Comparison of ENCODE assay signal across 1 cellular context in the genomic region with DNA sequence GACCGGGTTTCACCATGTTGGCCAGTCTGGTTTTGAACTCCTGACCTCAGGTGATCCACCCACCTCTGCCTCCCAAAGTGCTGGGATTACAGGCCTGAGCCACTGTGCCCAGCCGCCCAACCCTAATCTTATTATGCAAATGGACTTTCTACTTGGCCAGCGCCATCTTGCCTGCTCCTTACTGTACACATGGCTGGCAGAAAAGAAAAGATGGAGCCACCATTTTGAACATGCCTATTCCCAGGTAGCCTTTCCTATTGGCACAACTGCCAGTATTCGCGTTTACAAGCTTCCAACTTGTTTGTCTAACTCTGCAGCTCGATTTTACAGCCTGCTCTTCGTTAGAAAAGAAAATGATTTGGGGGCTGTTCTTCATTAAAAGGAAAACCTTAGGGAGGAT.
TF ChIP-seq lines count a peak whose summit lies in the region.

No MANE protein-coding gene starts in this region.

TF ChIP-seq in K562, 482 proteins besides CTCF, POLR2A, EP300 and RAD21 (continued from another document):
- TF ChIP-seq, protein P1, sequence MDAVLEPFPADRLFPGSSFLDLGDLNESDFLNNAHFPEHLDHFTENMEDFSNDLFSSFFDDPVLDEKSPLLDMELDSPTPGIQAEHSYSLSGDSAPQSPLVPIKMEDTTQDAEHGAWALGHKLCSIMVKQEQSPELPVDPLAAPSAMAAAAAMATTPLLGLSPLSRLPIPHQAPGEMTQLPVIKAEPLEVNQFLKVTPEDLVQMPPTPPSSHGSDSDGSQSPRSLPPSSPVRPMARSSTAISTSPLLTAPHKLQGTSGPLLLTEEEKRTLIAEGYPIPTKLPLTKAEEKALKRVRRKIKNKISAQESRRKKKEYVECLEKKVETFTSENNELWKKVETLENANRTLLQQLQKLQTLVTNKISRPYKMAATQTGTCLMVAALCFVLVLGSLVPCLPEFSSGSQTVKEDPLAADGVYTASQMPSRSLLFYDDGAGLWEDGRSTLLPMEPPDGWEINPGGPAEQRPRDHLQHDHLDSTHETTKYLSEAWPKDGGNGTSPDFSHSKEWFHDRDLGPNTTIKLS (IDR thresholded peaks at IDR 0.05; ENCODE audit: borderline replicate concordance, low read depth): peak; percentile 59; the same call in 1 of the 2 replicates
- no peak for TF ChIP-seq TEAD4 (IDR thresholded peaks at IDR 0.05; ENCODE audit: low read length)
- no peak for TF ChIP-seq TEAD4 (CRISPR knock-in tag; IDR thresholded peaks at IDR 0.05; ENCODE audit: borderline replicate concordance)
- TF ChIP-seq NCOA4 (IDR thresholded peaks at IDR 0.05; ENCODE audit: partially characterized antibody): no peak
- peak; percentile 50; the same call in 1 of the 2 replicates for TF ChIP-seq EP400 (IDR thresholded peaks at IDR 0.05)
- TF ChIP-seq MYC (IDR thresholded peaks at IDR 0.05; ENCODE audit: low read depth, low read length): peak; percentile 46; the same call in 1 of the 2 replicates
- no peak for TF ChIP-seq MYC (CRISPR knock-in tag; IDR thresholded peaks at IDR 0.05; ENCODE audit: borderline replicate concordance, low read depth)
- TF ChIP-seq, protein P2, sequence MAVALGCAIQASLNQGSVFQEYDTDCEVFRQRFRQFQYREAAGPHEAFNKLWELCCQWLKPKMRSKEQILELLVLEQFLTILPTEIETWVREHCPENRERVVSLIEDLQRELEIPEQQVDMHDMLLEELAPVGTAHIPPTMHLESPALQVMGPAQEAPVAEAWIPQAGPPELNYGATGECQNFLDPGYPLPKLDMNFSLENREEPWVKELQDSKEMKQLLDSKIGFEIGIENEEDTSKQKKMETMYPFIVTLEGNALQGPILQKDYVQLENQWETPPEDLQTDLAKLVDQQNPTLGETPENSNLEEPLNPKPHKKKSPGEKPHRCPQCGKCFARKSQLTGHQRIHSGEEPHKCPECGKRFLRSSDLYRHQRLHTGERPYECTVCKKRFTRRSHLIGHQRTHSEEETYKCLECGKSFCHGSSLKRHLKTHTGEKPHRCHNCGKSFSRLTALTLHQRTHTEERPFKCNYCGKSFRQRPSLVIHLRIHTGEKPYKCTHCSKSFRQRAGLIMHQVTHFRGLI (CRISPR knock-in tag; IDR thresholded peaks at IDR 0.05): no peak
- TF ChIP-seq EHMT2 (IDR thresholded peaks at IDR 0.05): peak; percentile 40; the same call in 1 of the 2 replicates
- no peak for TF ChIP-seq POLR2AphosphoS2 (IDR thresholded peaks at IDR 0.05; ENCODE audit: low read length)
- TF ChIP-seq, protein P3, sequence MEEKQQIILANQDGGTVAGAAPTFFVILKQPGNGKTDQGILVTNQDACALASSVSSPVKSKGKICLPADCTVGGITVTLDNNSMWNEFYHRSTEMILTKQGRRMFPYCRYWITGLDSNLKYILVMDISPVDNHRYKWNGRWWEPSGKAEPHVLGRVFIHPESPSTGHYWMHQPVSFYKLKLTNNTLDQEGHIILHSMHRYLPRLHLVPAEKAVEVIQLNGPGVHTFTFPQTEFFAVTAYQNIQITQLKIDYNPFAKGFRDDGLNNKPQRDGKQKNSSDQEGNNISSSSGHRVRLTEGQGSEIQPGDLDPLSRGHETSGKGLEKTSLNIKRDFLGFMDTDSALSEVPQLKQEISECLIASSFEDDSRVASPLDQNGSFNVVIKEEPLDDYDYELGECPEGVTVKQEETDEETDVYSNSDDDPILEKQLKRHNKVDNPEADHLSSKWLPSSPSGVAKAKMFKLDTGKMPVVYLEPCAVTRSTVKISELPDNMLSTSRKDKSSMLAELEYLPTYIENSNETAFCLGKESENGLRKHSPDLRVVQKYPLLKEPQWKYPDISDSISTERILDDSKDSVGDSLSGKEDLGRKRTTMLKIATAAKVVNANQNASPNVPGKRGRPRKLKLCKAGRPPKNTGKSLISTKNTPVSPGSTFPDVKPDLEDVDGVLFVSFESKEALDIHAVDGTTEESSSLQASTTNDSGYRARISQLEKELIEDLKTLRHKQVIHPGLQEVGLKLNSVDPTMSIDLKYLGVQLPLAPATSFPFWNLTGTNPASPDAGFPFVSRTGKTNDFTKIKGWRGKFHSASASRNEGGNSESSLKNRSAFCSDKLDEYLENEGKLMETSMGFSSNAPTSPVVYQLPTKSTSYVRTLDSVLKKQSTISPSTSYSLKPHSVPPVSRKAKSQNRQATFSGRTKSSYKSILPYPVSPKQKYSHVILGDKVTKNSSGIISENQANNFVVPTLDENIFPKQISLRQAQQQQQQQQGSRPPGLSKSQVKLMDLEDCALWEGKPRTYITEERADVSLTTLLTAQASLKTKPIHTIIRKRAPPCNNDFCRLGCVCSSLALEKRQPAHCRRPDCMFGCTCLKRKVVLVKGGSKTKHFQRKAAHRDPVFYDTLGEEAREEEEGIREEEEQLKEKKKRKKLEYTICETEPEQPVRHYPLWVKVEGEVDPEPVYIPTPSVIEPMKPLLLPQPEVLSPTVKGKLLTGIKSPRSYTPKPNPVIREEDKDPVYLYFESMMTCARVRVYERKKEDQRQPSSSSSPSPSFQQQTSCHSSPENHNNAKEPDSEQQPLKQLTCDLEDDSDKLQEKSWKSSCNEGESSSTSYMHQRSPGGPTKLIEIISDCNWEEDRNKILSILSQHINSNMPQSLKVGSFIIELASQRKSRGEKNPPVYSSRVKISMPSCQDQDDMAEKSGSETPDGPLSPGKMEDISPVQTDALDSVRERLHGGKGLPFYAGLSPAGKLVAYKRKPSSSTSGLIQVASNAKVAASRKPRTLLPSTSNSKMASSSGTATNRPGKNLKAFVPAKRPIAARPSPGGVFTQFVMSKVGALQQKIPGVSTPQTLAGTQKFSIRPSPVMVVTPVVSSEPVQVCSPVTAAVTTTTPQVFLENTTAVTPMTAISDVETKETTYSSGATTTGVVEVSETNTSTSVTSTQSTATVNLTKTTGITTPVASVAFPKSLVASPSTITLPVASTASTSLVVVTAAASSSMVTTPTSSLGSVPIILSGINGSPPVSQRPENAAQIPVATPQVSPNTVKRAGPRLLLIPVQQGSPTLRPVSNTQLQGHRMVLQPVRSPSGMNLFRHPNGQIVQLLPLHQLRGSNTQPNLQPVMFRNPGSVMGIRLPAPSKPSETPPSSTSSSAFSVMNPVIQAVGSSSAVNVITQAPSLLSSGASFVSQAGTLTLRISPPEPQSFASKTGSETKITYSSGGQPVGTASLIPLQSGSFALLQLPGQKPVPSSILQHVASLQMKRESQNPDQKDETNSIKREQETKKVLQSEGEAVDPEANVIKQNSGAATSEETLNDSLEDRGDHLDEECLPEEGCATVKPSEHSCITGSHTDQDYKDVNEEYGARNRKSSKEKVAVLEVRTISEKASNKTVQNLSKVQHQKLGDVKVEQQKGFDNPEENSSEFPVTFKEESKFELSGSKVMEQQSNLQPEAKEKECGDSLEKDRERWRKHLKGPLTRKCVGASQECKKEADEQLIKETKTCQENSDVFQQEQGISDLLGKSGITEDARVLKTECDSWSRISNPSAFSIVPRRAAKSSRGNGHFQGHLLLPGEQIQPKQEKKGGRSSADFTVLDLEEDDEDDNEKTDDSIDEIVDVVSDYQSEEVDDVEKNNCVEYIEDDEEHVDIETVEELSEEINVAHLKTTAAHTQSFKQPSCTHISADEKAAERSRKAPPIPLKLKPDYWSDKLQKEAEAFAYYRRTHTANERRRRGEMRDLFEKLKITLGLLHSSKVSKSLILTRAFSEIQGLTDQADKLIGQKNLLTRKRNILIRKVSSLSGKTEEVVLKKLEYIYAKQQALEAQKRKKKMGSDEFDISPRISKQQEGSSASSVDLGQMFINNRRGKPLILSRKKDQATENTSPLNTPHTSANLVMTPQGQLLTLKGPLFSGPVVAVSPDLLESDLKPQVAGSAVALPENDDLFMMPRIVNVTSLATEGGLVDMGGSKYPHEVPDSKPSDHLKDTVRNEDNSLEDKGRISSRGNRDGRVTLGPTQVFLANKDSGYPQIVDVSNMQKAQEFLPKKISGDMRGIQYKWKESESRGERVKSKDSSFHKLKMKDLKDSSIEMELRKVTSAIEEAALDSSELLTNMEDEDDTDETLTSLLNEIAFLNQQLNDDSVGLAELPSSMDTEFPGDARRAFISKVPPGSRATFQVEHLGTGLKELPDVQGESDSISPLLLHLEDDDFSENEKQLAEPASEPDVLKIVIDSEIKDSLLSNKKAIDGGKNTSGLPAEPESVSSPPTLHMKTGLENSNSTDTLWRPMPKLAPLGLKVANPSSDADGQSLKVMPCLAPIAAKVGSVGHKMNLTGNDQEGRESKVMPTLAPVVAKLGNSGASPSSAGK (IDR thresholded peaks at IDR 0.05): peak; percentile 28; the same call in 1 of the 2 replicates
- no peak for TF ChIP-seq HDAC2 (IDR thresholded peaks at IDR 0.05)
- TF ChIP-seq YY1 (IDR thresholded peaks at IDR 0.05; ENCODE audit: borderline replicate concordance in 1 of 3, control insufficient read depth in 1 of 3, extremely low read depth in 1 of 3, insufficient read depth in 3 of 3, insufficient read length in 1 of 3, insufficient replicate concordance in 2 of 3, low read depth in 1 of 3, low read length in 2 of 3): peak in 1 of 3 experiments; percentile 71
TF ChIP-seq in K562: peak in this region for 6.
